ENCODE assay signal across 8 cellular contexts in genomic region chr4:27602172-27602571, GRCh38.
"Had no signal": no experiment of that assay in that cellular context is flagged by ENCODE, and none has a peak within 500 bp of the region (broad histone marks: within the 10 kb centered on the region; RNA-seq: fewer than 3 reads in every experiment).

No MANE protein-coding gene starts in this region.

- H3K4me3 ChIP-seq: GM12878 had no signal

- ATAC-seq: GM12878 had no signal

- FAIRE-seq: G401.6, GM12878, GM12891, GM12892, GM18507, GM19239 had no signal

- DNase-seq: GDM1, GF-D8 had no signal
